In genomic region chr6:150153905-150154492, GRCh38 we compare ENCODE assay signal across 22 cellular contexts. TPM values are rescaled to one million over a fixed set of nuclear protein-coding genes. Genes with fewer than 3 reads are reported as not detected.
DNase-seq lines count a peak whose midpoint lies in the region; ATAC-seq, FAIRE-seq and TF ChIP-seq lines count a peak whose summit lies in the region.
"Had no signal": no experiment of that assay in that cellular context is flagged by ENCODE, and none has a peak within 500 bp of the region (broad histone marks: within the 10 kb centered on the region; RNA-seq: fewer than 3 reads in every experiment).

No MANE protein-coding gene starts in this region.

- TF ChIP-seq CTCF in keratinocyte (optimal IDR thresholded peaks at IDR 0.05 in 1 of 3, IDR thresholded peaks at IDR 0.05 in 1 of 3, conservative IDR thresholded peaks at IDR 0.05 in 1 of 3; ENCODE audit: extremely low read depth in 1 of 3, insufficient read depth in 2 of 3, low read length in 3 of 3) (no peak), transverse colon (IDR thresholded peaks at IDR 0.05) (no peak)

- peaks cover 14% of the 10 kb centered on the region for H3K4me1 ChIP-seq in adipocyte (ENCODE audit: control insufficient read depth, insufficient read depth, low read length)
- H3K4me1 ChIP-seq in keratinocyte (ENCODE audit: control insufficient read depth, extremely low read depth, insufficient read depth, low read length): peaks cover 70% of the 10 kb centered on the region
- peaks cover 0 to 24% (median 11%) of the 10 kb centered on the region in 4 donors for H3K4me1 ChIP-seq in transverse colon
- H3K4me1 ChIP-seq: parathyroid adenoma, sigmoid colon had no signal

- H3K9ac ChIP-seq in adipocyte (ENCODE audit: low read length) (no peak overlapping the region), keratinocyte (ENCODE audit: control insufficient read depth, extremely low read depth, insufficient read depth, low read length) (peak overlapping the region; percentile 70)
- H3K9ac ChIP-seq: parathyroid adenoma had no signal

- peak; percentile 28 for ATAC-seq in left ventricle myocardium superior
- ATAC-seq in Right ventricle myocardium superior (ENCODE audit: poor library complexity): no peak
- ATAC-seq: activated CD8-positive, alpha-beta T cell treated with anti-CD3 and anti-CD28 coated beads for 36 hours; GM12878; GM23338 had no signal

- H3K4me2 ChIP-seq in keratinocyte (ENCODE audit: control insufficient read depth, extremely low read depth, insufficient read depth, low read depth, low read length): peak overlapping the region; percentile 85
- H3K4me2 ChIP-seq: GM23338 had no signal

- no peaks in the 10 kb centered on the region for H4K20me1 ChIP-seq in keratinocyte (ENCODE audit: control insufficient read depth, extremely low read depth, insufficient read depth, low read length)

- H3K4me3 ChIP-seq in adipocyte (ENCODE audit: low read length): peak overlapping the region; percentile 46
- peak overlapping the region in 2 of 3 experiments; percentile 37 for H3K4me3 ChIP-seq in keratinocyte (ENCODE audit: control insufficient read depth in 2 of 3, extremely low read depth in 1 of 3, insufficient read depth in 2 of 3, low read depth in 1 of 3, low read length in 3 of 3)
- H3K4me3 ChIP-seq in transverse colon: no peak overlapping the region
- H3K4me3 ChIP-seq: GM12878, GM23338, sigmoid colon, thoracic aorta had no signal

- H3K9me3 ChIP-seq in adipocyte (ENCODE audit: control insufficient read depth, low read length) (no peaks in the 10 kb centered on the region), keratinocyte (ENCODE audit: control insufficient read depth, low read depth, low read length) (no peaks in the 10 kb centered on the region), transverse colon (no peaks in the 10 kb centered on the region)
- H3K9me3 ChIP-seq: sigmoid colon, thoracic aorta had no signal

- TF ChIP-seq POLR2A in transverse colon (IDR thresholded peaks at IDR 0.05): no peak

- no peak for TF ChIP-seq EP300 in transverse colon (IDR thresholded peaks at IDR 0.05; ENCODE audit: low read depth)

- dilution Hi-C loops in keratinocyte (cut with MboI; ENCODE audit: extremely low pct_ligation_motif_present, low sequenced_read_pairs): no loop called here

- H3K9me1 ChIP-seq in keratinocyte (ENCODE audit: control insufficient read depth, extremely low read depth, insufficient read depth, low read length): peaks cover 3% of the 10 kb centered on the region

- DNase-seq in left ventricle myocardium superior (no peak), Right ventricle myocardium superior (no peak), adipocyte (ENCODE audit: low read depth) (peak; percentile 37), keratinocyte (ENCODE audit: low read depth, low spot score) (no peak), transverse colon (no peak), hepatic stellate cell (ENCODE audit: low spot score) (no peak), amygdala (lab: John Stamatoyannopoulos, UW) (no peak)
- DNase-seq in stimulated activated CD4-positive, alpha-beta T cell treated with anti-CD3 and anti-CD28 coated beads, Interleukin-15, amount 100 ng/mL, for 24 hours: no peak
- DNase-seq: activated CD8-positive, alpha-beta T cell treated with anti-CD3 and anti-CD28 coated beads for 36 hours; activated T-cell treated with anti-CD3 and anti-CD28 coated beads, Interleukin-2, amount 50 U/mL, for 1 hour; DMS153; foreskin fibroblast; NCI-H1694 treated with DMSO at 0.1 percent for 48 hours; sigmoid colon; stimulated activated naive B cell treated with anti-CD40 and anti-IgM and Interleukin-4, amounts not matched to agents 10 μg/mL and 1 μg/mL and 100 μg/mL, for 72 hours; WERI-Rb-1 had no signal

- H3K27me3 ChIP-seq in adipocyte (replicated peaks; ENCODE audit: control insufficient read depth, insufficient read depth, low read length) (peaks cover 14% of the 10 kb centered on the region), keratinocyte (ENCODE audit: control insufficient read depth, extremely low read depth, insufficient read depth, low read length) (no peaks in the 10 kb centered on the region), transverse colon (peaks cover 25% of the 10 kb centered on the region)

- in situ Hi-C loops in transverse colon (cut with MboI; ENCODE audit: low pct_ligation_motif_present in 1 of 4, low pct_unique_long_range_greater_than_20kb in 1 of 4, low sequenced_read_pairs in 3 of 4): no loop called here

- 53 to 56% methylated on average over 2 to 6 of the region's 6 CpGs for WGBS in transverse colon (ENCODE audit: low coverage in 1 of 2), 2 donors

- peak; percentile 84 for FAIRE-seq in keratinocyte (lab: Jason Lieb, UNC)
- FAIRE-seq: colon, GM12878 had no signal

- peaks cover 72% of the 10 kb centered on the region for H3K79me2 ChIP-seq in keratinocyte (ENCODE audit: control insufficient read depth, insufficient read depth, low read length)
- H3K79me2 ChIP-seq: parathyroid adenoma had no signal

- intact Hi-C loops in left ventricle myocardium superior (cut with micrococcal nuclease) (no loop called here), Right ventricle myocardium superior (cut with DNase I) (no loop called here), transverse colon (cut with DNase I; ENCODE audit: low total_unique reads) (no loop called here)

- H2AFZ ChIP-seq in keratinocyte (ENCODE audit: control insufficient read depth, low read length): no peak overlapping the region
- H2AFZ ChIP-seq: GM23338, parathyroid adenoma had no signal

- no peaks in the 10 kb centered on the region for H3K36me3 ChIP-seq in adipocyte (ENCODE audit: control insufficient read depth, insufficient read depth, low read length, severe bottlenecking)
- peaks cover 3 to 4% of the 10 kb centered on the region in 2 experiments for H3K36me3 ChIP-seq in keratinocyte (ENCODE audit: control insufficient read depth in 2 of 2, extremely low read depth in 1 of 2, insufficient read depth in 2 of 2, low read length in 2 of 2)
- no peaks in the 10 kb centered on the region for H3K36me3 ChIP-seq in transverse colon
- H3K36me3 ChIP-seq: sigmoid colon, thoracic aorta, WERI-Rb-1 had no signal

- peak overlapping the region; percentile 90 for H3K27ac ChIP-seq in keratinocyte (ENCODE audit: control insufficient read depth, insufficient read depth, low read length)
- H3K27ac ChIP-seq in transverse colon: peak overlapping the region; percentile 60 to 79 (median 64)
- H3K27ac ChIP-seq: HL-60, parathyroid adenoma, sigmoid colon, thoracic aorta, WERI-Rb-1 had no signal

RNA-seq across cellular contexts. Expression of gene PPP1R14C, which starts 11.2 kb away (rescaled TPM):
- total RNA-seq in left ventricle myocardium superior (123 TPM), Right ventricle myocardium superior (131 TPM), transverse colon (10 to 100 TPM in 3 of 4 donors, 1 to 10 TPM in 1; 1.2 to 64.5 (median 38.8) TPM)
- 35.4 to 50.6 TPM (median 43.7 TPM) in 3 replicates for polyA plus RNA-seq in keratinocyte
- 116 TPM for polyA plus RNA-seq in keratinocyte (2011; ENCODE audit: low read depth)
- polyA plus RNA-seq in keratinocyte (2011; cell fraction: cytosol; rRNA removed): 44.1 and 64.6 TPM in 2 replicates
- 28.6 and 39.7 TPM in 2 replicates for polyA plus RNA-seq in keratinocyte (2011; cell fraction: nucleus; rRNA removed)
- 39.7 and 113 TPM in 2 replicates for polyA plus RNA-seq in keratinocyte (2012; ENCODE audit: low replicate concordance)
- polyA minus RNA-seq in keratinocyte: 6.7 to 26.4 TPM (median 23.0 TPM) in 3 replicates
- polyA minus RNA-seq in keratinocyte (2011; cell fraction: cytosol; rRNA and poly(A)+ RNA removed): 26.1 TPM
- polyA minus RNA-seq in keratinocyte (2011; cell fraction: nucleus; rRNA and poly(A)+ RNA removed): 12.0 and 20.9 TPM in 2 replicates
- total RNA-seq: GM12878 had no signal

Comparison
In these comparisons a context has a peak if more than half of its experiments do, and no peak if none do; other contexts are left out.
1. H3K4me3 ChIP-seq: peak in adipocyte (single experiment) and keratinocyte (2 of 3); none in transverse colon (0 of 4).